8 cellular contexts compared by ENCODE assay signal in genomic region chr7:27155816-27156507, GRCh38. TPM values are rescaled to one million over a fixed set of nuclear protein-coding genes. Genes with fewer than 3 reads are reported as not detected.
DNase-seq lines count a peak whose midpoint lies in the region; ATAC-seq, FAIRE-seq and TF ChIP-seq lines count a peak whose summit lies in the region.

No MANE protein-coding gene starts in this region.

- H3K9ac ChIP-seq in H1 (replicated peaks in 1 of 4; ENCODE audit: extremely low read depth in 1 of 4, low read depth in 3 of 4, low read length in 3 of 4), result no peak overlapping the region

- H3K14ac ChIP-seq in H1 (ENCODE audit: insufficient read length), result no peak overlapping the region

- no peaks in the 10 kb centered on the region for H3K79me2 ChIP-seq in H1 (ENCODE audit: control insufficient read depth in 1 of 2, insufficient read depth in 2 of 2, low read length in 2 of 2)

- no peak overlapping the region for H2BK15ac ChIP-seq in H1 (ENCODE audit: low read length)

- intact Hi-C loops in pancreas (cut with DNase I), result loop anchor here in 1 of 3 donors (10.0 kb wide), 1 partner anchor 1301 kb away; no protein-coding TSS in a partner anchor

- TF ChIP-seq CTCF in NB4 (IDR thresholded peaks at IDR 0.05; ENCODE audit: low read depth, low read length), result no peak
- TF ChIP-seq CTCF in H1 (IDR thresholded peaks at IDR 0.05; ENCODE audit: control extremely low read depth in 1 of 3, insufficient read depth in 1 of 3, low read depth in 1 of 3, low read length in 3 of 3), result no peak
- no peak for TF ChIP-seq CTCF in pancreas (IDR thresholded peaks at IDR 0.05)
- no peak for TF ChIP-seq CTCF in GM10248 (IDR thresholded peaks at IDR 0.05; ENCODE audit: control extremely low read depth, extremely low read depth, low read depth, missing control alignments)

- no peak overlapping the region for H2BK5ac ChIP-seq in H1 (ENCODE audit: low read depth, low read length)

- no peaks in the 10 kb centered on the region for H3K79me1 ChIP-seq in H1 (ENCODE audit: low read depth, low read length)

- ATAC-seq in pancreas (no peak), HG03039 (IDR thresholded peaks at IDR 0.05; ENCODE audit: unreplicated experiment) (no peak), HG03378 (IDR thresholded peaks at IDR 0.05; ENCODE audit: unreplicated experiment) (no peak)

- H3K23ac ChIP-seq in H1 (ENCODE audit: insufficient read length), result no peak overlapping the region

- peaks cover 29 to 52% of the 10 kb centered on the region in 2 experiments for H4K20me1 ChIP-seq in H1 (replicated peaks in 1 of 2; ENCODE audit: control insufficient read depth in 1 of 2, insufficient read depth in 2 of 2, low read length in 2 of 2)

- TF ChIP-seq EP300 in H1 (IDR thresholded peaks at IDR 0.05; ENCODE audit: borderline replicate concordance in 1 of 2, low read depth in 2 of 2, low read length in 2 of 2), result no peak

- H2BK20ac ChIP-seq in H1 (ENCODE audit: low read length), result no peak overlapping the region

- TF ChIP-seq POLR2A in NB4 (IDR thresholded peaks at IDR 0.05; ENCODE audit: extremely low read depth, insufficient read length) (no peak), H1 (IDR thresholded peaks at IDR 0.05; ENCODE audit: control extremely low read depth in 1 of 2, low read depth in 2 of 2, low read length in 2 of 2) (no peak)

- peak; percentile 52 for DNase-seq in EL
- DNase-seq in NB4 (ENCODE audit: low read depth), result peak; percentile 56
- peak in 1 of 2 experiments; percentile 68 for DNase-seq in H1 (ENCODE audit: low read depth in 1 of 2, low spot score in 2 of 2)
- DNase-seq in pancreas, result peak in 5 of 6 donors; percentile 1 to 62 (median 12)
- DNase-seq in kidney glomerular epithelial cell (lab: John Stamatoyannopoulos, UW), result no peak
- DNase-seq in GM10248 (ENCODE audit: extremely low spot score), result no peak

- no peak overlapping the region for H2BK12ac ChIP-seq in H1 (ENCODE audit: low read depth, low read length)

- peaks cover 2% of the 10 kb centered on the region; the same call in 1 of the 2 replicates for H3K23me2 ChIP-seq in H1 (ENCODE audit: low read depth, low read length)

- no peak overlapping the region for H2AFZ ChIP-seq in H1 (ENCODE audit: low read length)

- H3K9me3 ChIP-seq in H1 (ENCODE audit: insufficient read depth in 2 of 2, low read depth in 1 of 2, low read length in 1 of 2) (peaks cover 0 to 10% of the 10 kb centered on the region in 2 experiments; a peak in 1 of 4 replicates), pancreas (no peaks in the 10 kb centered on the region)

- no peak overlapping the region for H3K56ac ChIP-seq in H1 (replicated peaks; ENCODE audit: insufficient read length, low read depth, low read length)

- POLR2A ChIA-PET in H1 (lab: Charles Lee; ENCODE audit: partially characterized antibody), result no interaction called here
- POLR2A ChIA-PET in GM10248 (lab: Yijun Ruan, JAX), result no interaction called here

- no peak overlapping the region for H2AK5ac ChIP-seq in H1 (ENCODE audit: low read depth, low read length)

- WGBS in H1 (ENCODE audit: extremely low coverage in 1 of 2, insufficient coverage in 1 of 2, insufficient read length in 1 of 2, insufficient replicate concordance in 2 of 2, low coverage in 1 of 2, low lambda C conversion rate in 2 of 2, missing lambda C conversion rate in 1 of 2), 2 experiments, result 12% methylated on average over 52 of the region's 63 CpGs; no CpG with 5 or more reads in 1 of the 2 experiments
- 5 to 8% methylated on average over 58 to 63 of the region's 63 CpGs for WGBS in pancreas, 2 donors

- FAIRE-seq in H1 (lab: Jason Lieb, UNC) (no peak), pancreas (lab: Jason Lieb, UNC) (no peak)

- no peak for TF ChIP-seq RAD21 in H1 (IDR thresholded peaks at IDR 0.05 in 1 of 2, conservative IDR thresholded peaks at IDR 0.05 in 1 of 2; ENCODE audit: low read depth in 2 of 2, low read length in 2 of 2)

- H3K27me3 ChIP-seq in H1 (replicated peaks in 1 of 4; ENCODE audit: control insufficient read depth in 3 of 4, extremely low read depth in 1 of 4, insufficient read depth in 3 of 4, low read length in 3 of 4), result peaks cover 99 to 100% (median 99%) of the 10 kb centered on the region in 4 experiments
- H3K27me3 ChIP-seq in pancreas, result peaks cover 19 to 84% (median 39%) of the 10 kb centered on the region in 4 donors

- no peak overlapping the region for H3K4ac ChIP-seq in H1 (replicated peaks; ENCODE audit: insufficient read length, low read depth, low read length)

- H4K8ac ChIP-seq in H1 (ENCODE audit: extremely low read depth, insufficient read depth, low read length), result 0 out of 2 replicates have a peak overlapping the region, but pooled peaks have one; percentile 45

- no peak overlapping the region for H3K18ac ChIP-seq in H1 (ENCODE audit: extremely low read depth, low read length)

- no peak overlapping the region for H4K5ac ChIP-seq in H1 (ENCODE audit: insufficient read length, low read depth, low read length)

- no peak overlapping the region for H3K27ac ChIP-seq in H1 (ENCODE audit: low read depth, low read length)
- no peak overlapping the region for H3K27ac ChIP-seq in pancreas

- CTCF ChIA-PET in H1 (lab: Charles Lee; ENCODE audit: partially characterized antibody), result interaction anchor here (0.7 to 4.2 kb wide), 12 partner anchors 8 to 473 kb away, joined by 3 to 33 read pairs (median 5); partner anchors contain the start of gene HOXA5
- CTCF ChIA-PET in GM10248 (lab: Yijun Ruan, JAX), result no interaction called here

- H3K36me3 ChIP-seq in H1 (ENCODE audit: control insufficient read depth in 2 of 4, insufficient read depth in 4 of 4, low read length in 3 of 4) (peaks cover 0 to 24% (median 0%) of the 10 kb centered on the region in 4 experiments; a peak in 1 of 8 replicates), pancreas (no peaks in the 10 kb centered on the region)

- H3K4me3 ChIP-seq in NB4 (ENCODE audit: low read depth, low read length) (peak overlapping the region; percentile 45), H1 (ENCODE audit: extremely low read depth in 1 of 4, insufficient read depth in 2 of 4, low read depth in 3 of 4, low read length in 4 of 4) (peak overlapping the region; percentile 11 to 54 (median 26); a peak in 5 of 8 replicates), pancreas (peak overlapping the region in 1 of 4 donors; percentile 29)

- H3K4me1 ChIP-seq in H1 (replicated peaks in 1 of 4; ENCODE audit: control insufficient read depth in 3 of 4, insufficient read depth in 4 of 4, low read length in 3 of 4) (peaks cover 0 to 2% (median 0%) of the 10 kb centered on the region in 4 experiments; a peak in 3 of 7 replicates), pancreas (peaks cover 0 to 9% (median 5%) of the 10 kb centered on the region in 3 donors)

- no peak overlapping the region for H4K91ac ChIP-seq in H1 (replicated peaks; ENCODE audit: insufficient read length, low read length)

- H2BK120ac ChIP-seq in H1 (replicated peaks; ENCODE audit: low read depth, low read length), result no peak overlapping the region

- H3K4me2 ChIP-seq in H1 (ENCODE audit: insufficient read depth in 1 of 2, low read depth in 2 of 2, low read length in 2 of 2), result peak overlapping the region; percentile 40 to 59

RNA-seq across cellular contexts. Expression of gene HOXA7, which starts 0.5 kb away (rescaled TPM):
- total RNA-seq in H1 (2021; fragmentation: NEBNext Ultra II Directional; extraction: Animal tissue kit (Norgen Biotek cat#: 25700)), result not detected in 2 replicates
- polyA plus RNA-seq in H1 (2011; rRNA removed) (0.03 TPM in 1 of 2 replicates, not detected in the other), pancreas (under 1 TPM; 0.15 to 0.49 TPM)
- not detected for polyA plus RNA-seq in H1 (2011; cell fraction: cytosol; rRNA removed)
- polyA plus RNA-seq in H1 (2011; cell fraction: nucleus; rRNA removed), result not detected
- not detected in 4 replicates for polyA plus RNA-seq in H1 (2012, experiment 1 of 2)
- polyA plus RNA-seq in H1 (2012, experiment 2 of 2), result not detected
- 0.02 TPM for polyA plus RNA-seq in H1 (2013, experiment 1 of 2)
- polyA plus RNA-seq in H1 (2013, experiment 2 of 2), result 0.02 TPM
- not detected in 2 replicates for polyA minus RNA-seq in H1 (2011; rRNA and poly(A)+ RNA removed)
- not detected for polyA minus RNA-seq in H1 (2011; cell fraction: cytosol; rRNA and poly(A)+ RNA removed)
- not detected for polyA minus RNA-seq in H1 (2011; cell fraction: nucleus; rRNA and poly(A)+ RNA removed)
- under 1 TPM in 3 of 6 donors, not detected in 3; 0.06 to 0.19 (median 0.17) TPM for total RNA-seq in pancreas

RNA-seq across cellular contexts. Expression of gene HOXA3, which starts 3.6 kb away (rescaled TPM):
- total RNA-seq in H1 (2021; fragmentation: NEBNext Ultra II Directional; extraction: Animal tissue kit (Norgen Biotek cat#: 25700)), result not detected in 2 replicates
- polyA plus RNA-seq in H1 (2011; rRNA removed), result not detected in 2 replicates
- polyA plus RNA-seq in H1 (2011; cell fraction: cytosol; rRNA removed), result not detected
- not detected for polyA plus RNA-seq in H1 (2011; cell fraction: nucleus; rRNA removed)
- not detected in 4 replicates for polyA plus RNA-seq in H1 (2012, experiment 1 of 2)
- polyA plus RNA-seq in H1 (2012, experiment 2 of 2), result not detected
- polyA plus RNA-seq in H1 (2013, experiment 1 of 2), result not detected
- not detected for polyA plus RNA-seq in H1 (2013, experiment 2 of 2)
- not detected in 2 replicates for polyA minus RNA-seq in H1 (2011; rRNA and poly(A)+ RNA removed)
- polyA minus RNA-seq in H1 (2011; cell fraction: cytosol; rRNA and poly(A)+ RNA removed), result not detected
- not detected for polyA minus RNA-seq in H1 (2011; cell fraction: nucleus; rRNA and poly(A)+ RNA removed)
- total RNA-seq in pancreas, result 1 to 10 TPM in 1 of 6 donors, under 1 TPM in 4, not detected in 1; 0.13 to 1.9 (median 0.43) TPM
- polyA plus RNA-seq in pancreas, result under 1 TPM; 0.38 to 0.56 TPM

RNA-seq across cellular contexts. Expression of gene HOXA6, which starts 8.4 kb away (rescaled TPM):
- total RNA-seq in H1 (2021; fragmentation: NEBNext Ultra II Directional; extraction: Animal tissue kit (Norgen Biotek cat#: 25700)), result not detected in 2 replicates
- polyA plus RNA-seq in H1 (2011; rRNA removed), result not detected in 2 replicates
- polyA plus RNA-seq in H1 (2011; cell fraction: cytosol; rRNA removed), result not detected
- not detected for polyA plus RNA-seq in H1 (2011; cell fraction: nucleus; rRNA removed)
- not detected in 4 replicates for polyA plus RNA-seq in H1 (2012, experiment 1 of 2)
- polyA plus RNA-seq in H1 (2012, experiment 2 of 2), result not detected
- polyA plus RNA-seq in H1 (2013, experiment 1 of 2), result not detected
- polyA plus RNA-seq in H1 (2013, experiment 2 of 2), result not detected
- polyA minus RNA-seq in H1 (2011; rRNA and poly(A)+ RNA removed), result not detected in 2 replicates
- not detected for polyA minus RNA-seq in H1 (2011; cell fraction: cytosol; rRNA and poly(A)+ RNA removed)
- polyA minus RNA-seq in H1 (2011; cell fraction: nucleus; rRNA and poly(A)+ RNA removed), result not detected
- total RNA-seq in pancreas, result under 1 TPM in 1 of 6 donors, not detected in 5; 0.34 TPM
- polyA plus RNA-seq in pancreas, result under 1 TPM in 1 of 2 donors, not detected in 1; 0.12 TPM

RNA-seq across cellular contexts. Expression of gene HOXA9, which starts 9.4 kb away (rescaled TPM):
- total RNA-seq in H1 (2021; fragmentation: NEBNext Ultra II Directional; extraction: Animal tissue kit (Norgen Biotek cat#: 25700)), result not detected in 2 replicates
- not detected in 2 replicates for polyA plus RNA-seq in H1 (2011; rRNA removed)
- not detected for polyA plus RNA-seq in H1 (2011; cell fraction: cytosol; rRNA removed)
- polyA plus RNA-seq in H1 (2011; cell fraction: nucleus; rRNA removed), result not detected
- polyA plus RNA-seq in H1 (2012, experiment 1 of 2), result not detected in 4 replicates
- polyA plus RNA-seq in H1 (2012, experiment 2 of 2), result not detected
- not detected for polyA plus RNA-seq in H1 (2013, experiment 1 of 2)
- not detected for polyA plus RNA-seq in H1 (2013, experiment 2 of 2)
- polyA minus RNA-seq in H1 (2011; rRNA and poly(A)+ RNA removed), result not detected in 2 replicates
- not detected for polyA minus RNA-seq in H1 (2011; cell fraction: cytosol; rRNA and poly(A)+ RNA removed)
- polyA minus RNA-seq in H1 (2011; cell fraction: nucleus; rRNA and poly(A)+ RNA removed), result not detected
- under 1 TPM in 1 of 6 donors, not detected in 5; 0.13 TPM for total RNA-seq in pancreas
- polyA plus RNA-seq in pancreas, result under 1 TPM in 1 of 2 donors, not detected in 1; 0.09 TPM

RNA-seq across cellular contexts. Expression of gene HOXA5, which starts 12.5 kb away (rescaled TPM):
- total RNA-seq in H1 (2021; fragmentation: NEBNext Ultra II Directional; extraction: Animal tissue kit (Norgen Biotek cat#: 25700)), result not detected in 2 replicates
- polyA plus RNA-seq in H1 (2011; rRNA removed) (not detected in 2 replicates), pancreas (1 to 10 TPM in 1 of 2 donors, under 1 TPM in 1; 0.95 to 1.2 TPM)
- polyA plus RNA-seq in H1 (2011; cell fraction: cytosol; rRNA removed), result not detected
- not detected for polyA plus RNA-seq in H1 (2011; cell fraction: nucleus; rRNA removed)
- polyA plus RNA-seq in H1 (2012, experiment 1 of 2), result not detected in 4 replicates
- polyA plus RNA-seq in H1 (2012, experiment 2 of 2), result not detected
- polyA plus RNA-seq in H1 (2013, experiment 1 of 2), result not detected
- polyA plus RNA-seq in H1 (2013, experiment 2 of 2), result not detected
- not detected in 2 replicates for polyA minus RNA-seq in H1 (2011; rRNA and poly(A)+ RNA removed)
- polyA minus RNA-seq in H1 (2011; cell fraction: cytosol; rRNA and poly(A)+ RNA removed), result not detected
- polyA minus RNA-seq in H1 (2011; cell fraction: nucleus; rRNA and poly(A)+ RNA removed), result not detected
- 1 to 10 TPM in 1 of 6 donors, under 1 TPM in 4, not detected in 1; 0.24 to 1.4 (median 0.76) TPM for total RNA-seq in pancreas

Comparison
In these comparisons a context has a peak if more than half of its experiments do, and no peak if none do; other contexts are left out.
1. DNase-seq: peak in EL (single experiment), NB4 (single experiment) and pancreas (5 of 6); none in kidney glomerular epithelial cell (single experiment) and GM10248 (single experiment).